10 cellular contexts compared by ENCODE assay signal in genomic region chr3:133943639-133944131, GRCh38. TPM values are rescaled to one million over a fixed set of nuclear protein-coding genes. Genes with fewer than 3 reads are reported as not detected.
DNase-seq lines count a peak whose midpoint lies in the region; ATAC-seq and TF ChIP-seq lines count a peak whose summit lies in the region.
"Had no signal": no experiment of that assay in that cellular context is flagged by ENCODE, and none has a peak within 500 bp of the region (broad histone marks: within the 10 kb centered on the region; RNA-seq: fewer than 3 reads in every experiment).

No MANE protein-coding gene starts in this region.

- CTCF ChIA-PET in HCT116 (lab: Charles Lee) = no interaction called here

- H3K9me3 ChIP-seq in HCT116 (ENCODE audit: control insufficient read depth in 1 of 2, insufficient read depth in 1 of 2, low read depth in 1 of 2, low read length in 2 of 2) = no peaks in the 10 kb centered on the region
- no peaks in the 10 kb centered on the region for H3K9me3 ChIP-seq in smooth muscle cell (replicated peaks; ENCODE audit: low read depth)

- H2AFZ ChIP-seq in HCT116 (ENCODE audit: low read depth, low read length, poor library complexity, severe bottlenecking) (no peak overlapping the region), smooth muscle cell (ENCODE audit: low read depth) (no peak overlapping the region)

- H3K9ac ChIP-seq in HCT116 (ENCODE audit: low read length) (no peak overlapping the region), smooth muscle cell (ENCODE audit: low read depth) (no peak overlapping the region)

- H3K9me2 ChIP-seq in HCT116 (ENCODE audit: insufficient read depth) = no peaks in the 10 kb centered on the region

- no peak for TF ChIP-seq POLR2A in HCT116 (IDR thresholded peaks at IDR 0.05; ENCODE audit: borderline replicate concordance, extremely low read depth, insufficient read depth, insufficient read length)

- BruUV-seq in HCT116 (replicated peaks; lab: Mats Ljungman, UMichigan) = no TSS peak

- peak; percentile 81 for ATAC-seq in HCT116
- peak; percentile 73 for ATAC-seq in SK-N-SH treated with all-trans-retinoic acid at 6 μM for 48 hours

- H3K4me1 ChIP-seq in HCT116 (ENCODE audit: control insufficient read depth in 1 of 2, insufficient read depth in 2 of 2, low read length in 2 of 2) (peaks cover 28 to 29% of the 10 kb centered on the region in 2 experiments), smooth muscle cell (ENCODE audit: low read depth) (no peaks in the 10 kb centered on the region)

- H3K27ac ChIP-seq in HCT116 (ENCODE audit: low read depth, low read length) (no peak overlapping the region), smooth muscle cell (ENCODE audit: low read depth) (no peak overlapping the region)

- RAD21 ChIA-PET in HCT116 (lab: Charles Lee; ENCODE audit: low non-redundant PET in 1 of 2, low total read pairs in 2 of 2, uncharacterized antibody in 2 of 2, unreplicated experiment in 2 of 2) = no interaction called here

- 39% methylated on average over 5 of the region's 5 CpGs for WGBS in smooth muscle cell (ENCODE audit: low lambda C conversion rate)

- TF ChIP-seq CTCF in HCT116 (IDR thresholded peaks at IDR 0.05 in 2 of 3, conservative IDR thresholded peaks at IDR 0.05 in 1 of 3; ENCODE audit: borderline replicate concordance in 1 of 3, insufficient read depth in 1 of 3, low read depth in 2 of 3, low read length in 2 of 3) (no peak), smooth muscle cell (IDR thresholded peaks at IDR 0.05; ENCODE audit: borderline replicate concordance, insufficient read depth, poor library complexity, severe bottlenecking) (no peak)

- H3K4me3 ChIP-seq in HCT116 (replicated peaks in 1 of 2; ENCODE audit: low read depth in 1 of 2, low read length in 2 of 2) (no peak overlapping the region), smooth muscle cell (no peak overlapping the region)

- POLR2A ChIA-PET in HCT116 (lab: Charles Lee) = no interaction called here

- H3F3A ChIP-seq in smooth muscle cell (ENCODE audit: low read depth) = peaks cover 3% of the 10 kb centered on the region

- TF ChIP-seq RAD21 in HCT116 (IDR thresholded peaks at IDR 0.05; ENCODE audit: low read depth) = no peak

- H4K20me1 ChIP-seq in HCT116 (ENCODE audit: insufficient read depth) = no peaks in the 10 kb centered on the region
- H4K20me1 ChIP-seq in smooth muscle cell (ENCODE audit: low read depth) = no peaks in the 10 kb centered on the region

- peaks cover 66% of the 10 kb centered on the region for H3K27me3 ChIP-seq in HCT116 (ENCODE audit: insufficient read depth, low read length)
- no peaks in the 10 kb centered on the region for H3K27me3 ChIP-seq in smooth muscle cell (ENCODE audit: low read depth)

- H3K4me2 ChIP-seq in HCT116 (ENCODE audit: low read length) = peak overlapping the region; percentile 54
- peak overlapping the region; percentile 23 for H3K4me2 ChIP-seq in smooth muscle cell

- H3K79me2 ChIP-seq in HCT116 (ENCODE audit: insufficient read depth, low read length) = no peaks in the 10 kb centered on the region
- no peaks in the 10 kb centered on the region for H3K79me2 ChIP-seq in smooth muscle cell (ENCODE audit: low read depth)

- DNase-seq in HCT116 (ENCODE audit: low read depth, low spot score) (peak; percentile 85), fibroblast of peridontal ligament (ENCODE audit: extremely low read depth) (peak; percentile 23), smooth muscle cell (lab: John Stamatoyannopoulos, UW; ENCODE audit: unreplicated experiment) (no peak), SHP77 (lab: John Stamatoyannopoulos, UW) (no peak), NAMALWA (ENCODE audit: low spot score) (no peak), ureter (ENCODE audit: low spot score) (no peak)
- DNase-seq in activated CD4-positive, alpha-beta T cell treated with anti-CD3 and anti-CD28 coated beads for 48 hours = no peak
- DNase-seq: activated effector memory CD4-positive, alpha-beta T cell treated with Interleukin-2 at 50 U/mL for 16 hours; NCI-H1092 had no signal

- intact Hi-C loops in HCT116 (cut with micrococcal nuclease) = no loop called here

- H3K36me3 ChIP-seq in HCT116 (ENCODE audit: control insufficient read depth in 1 of 2, insufficient read depth in 2 of 2, low read length in 2 of 2) (no peaks in the 10 kb centered on the region), smooth muscle cell (ENCODE audit: low read depth) (no peaks in the 10 kb centered on the region)

TF ChIP-seq in HCT116, 20 proteins besides CTCF, POLR2A, EP300 and RAD21:
- TF ChIP-seq JUND (IDR thresholded peaks at IDR 0.05) (peak; percentile 67), CEBPB (IDR thresholded peaks at IDR 0.05; ENCODE audit: low read depth) (peak; percentile 61; the same call in 1 of the 2 replicates), ATF3 (IDR thresholded peaks at IDR 0.05) (no peak), SP1 (IDR thresholded peaks at IDR 0.05; ENCODE audit: low read depth) (peak; percentile 70), POLR2AphosphoS5 (IDR thresholded peaks at IDR 0.05; ENCODE audit: low read depth, low read length) (peak; percentile 69), EZH2phosphoT487 (IDR thresholded peaks at IDR 0.05; ENCODE audit: borderline replicate concordance) (no peak), ZNF274 (IDR thresholded peaks at IDR 0.05; ENCODE audit: low read depth, low read length) (no peak), FOSL1 (IDR thresholded peaks at IDR 0.05; ENCODE audit: low read depth) (peak; percentile 79)
TF ChIP-seq in HCT116: peak in this region for 5.

TF ChIP-seq in SK-N-SH treated with all-trans-retinoic acid at 6 μM for 48 hours, 23 proteins besides CTCF, POLR2A, EP300 and RAD21:
- no peak for TF ChIP-seq CSDC2 (CRISPR knock-in tag; IDR thresholded peaks at IDR 0.05)
- TF ChIP-seq GLIS3 (CRISPR knock-in tag; IDR thresholded peaks at IDR 0.05) = no peak
- no peak for TF ChIP-seq TSHZ2 (CRISPR knock-in tag; IDR thresholded peaks at IDR 0.05)
- no peak for TF ChIP-seq CSRNP3 (CRISPR knock-in tag; IDR thresholded peaks at IDR 0.05)
- TF ChIP-seq ZNF70 (CRISPR knock-in tag; IDR thresholded peaks at IDR 0.05) = no peak
- TF ChIP-seq RARB (CRISPR knock-in tag; IDR thresholded peaks at IDR 0.05) = no peak
- TF ChIP-seq OSR1 (CRISPR knock-in tag; IDR thresholded peaks at IDR 0.05) = no peak

RNA-seq across cellular contexts. Expression of gene RAB6B, which starts 48.0 kb away (rescaled TPM):
- 14.1 TPM for total RNA-seq in HCT116 (2021; ENCODE audit: unreplicated experiment)
- polyA plus RNA-seq in HCT116 (2012) = 12.2 and 14.9 TPM in 2 replicates
- 1.6 and 2.0 TPM in 2 replicates for total RNA-seq in smooth muscle cell
- 1.2 and 2.2 TPM in 2 replicates for polyA plus RNA-seq in smooth muscle cell
- total RNA-seq in ureter = 8.2 TPM

Comparison
In these comparisons a context has a peak if more than half of its experiments do, and no peak if none do; other contexts are left out.
1. DNase-seq: peak in HCT116 (single experiment) and fibroblast of peridontal ligament (single experiment); none in smooth muscle cell (single experiment), SHP77 (0 of 2), NAMALWA (single experiment), activated CD4-positive, alpha-beta T cell treated with anti-CD3 and anti-CD28 coated beads for 48 hours (single experiment) and ureter (single experiment).